ENCODE assay signal across 8 cellular contexts in genomic region chr16:58518083-58518979, GRCh38.
A peak's percentile ranks its signal among the peaks of the same experiment; 100 is the strongest.
DNase-seq lines count a peak whose midpoint lies in the region; ATAC-seq and TF ChIP-seq lines count a peak whose summit lies in the region.

No MANE protein-coding gene starts in this region.

- no peaks in the 10 kb centered on the region for H3K9me3 Mint-ChIP-seq in activated T-cell treated with anti-CD3 and anti-CD28 coated beads, Interleukin-2, amount 50 U/mL, for 24 hours
- no peaks in the 10 kb centered on the region for H3K9me3 Mint-ChIP-seq in nephron progenitor cell

- H3K4me1 Mint-ChIP-seq in activated T-cell treated with anti-CD3 and anti-CD28 coated beads, Interleukin-2, amount 50 U/mL, for 24 hours (ENCODE audit: low read depth): peaks cover 47% of the 10 kb centered on the region
- peaks cover 24% of the 10 kb centered on the region for H3K4me1 Mint-ChIP-seq in nephron progenitor cell

- peak overlapping the region; percentile 79 for H3K27ac Mint-ChIP-seq in activated T-cell treated with anti-CD3 and anti-CD28 coated beads, Interleukin-2, amount 50 U/mL, for 24 hours
- H3K27ac Mint-ChIP-seq in nephron progenitor cell: peak overlapping the region; percentile 55

- ATAC-seq in GM21825 (IDR thresholded peaks at IDR 0.05; ENCODE audit: unreplicated experiment): peak; percentile 36
- ATAC-seq in HG03571 (IDR thresholded peaks at IDR 0.05; ENCODE audit: unreplicated experiment): peak; percentile 39

- peaks cover 84% of the 10 kb centered on the region for H3K36me3 Mint-ChIP-seq in activated T-cell treated with anti-CD3 and anti-CD28 coated beads, Interleukin-2, amount 50 U/mL, for 24 hours (ENCODE audit: low read depth)
- H3K36me3 Mint-ChIP-seq in nephron progenitor cell (ENCODE audit: low read depth): peaks cover 36% of the 10 kb centered on the region

- H3K4me3 Mint-ChIP-seq in activated T-cell treated with anti-CD3 and anti-CD28 coated beads, Interleukin-2, amount 50 U/mL, for 24 hours: no peak overlapping the region
- no peak overlapping the region for H3K4me3 Mint-ChIP-seq in nephron progenitor cell

- no peak overlapping the region for H3K27ac ChIP-seq in substantia nigra (ENCODE audit: low read depth, low read length, poor library complexity, severe bottlenecking)

- H3K27me3 Mint-ChIP-seq in activated T-cell treated with anti-CD3 and anti-CD28 coated beads, Interleukin-2, amount 50 U/mL, for 24 hours: no peaks in the 10 kb centered on the region
- no peaks in the 10 kb centered on the region for H3K27me3 Mint-ChIP-seq in nephron progenitor cell (ENCODE audit: low read depth, poor library complexity)

- DNase-seq in activated T-cell treated with anti-CD3 and anti-CD28 coated beads, Interleukin-2, amount 50 U/mL, for 24 hours: no peak
- DNase-seq in activated T-cell treated with anti-CD3 and anti-CD28 coated beads for 4 hours: no peak
- no peak for DNase-seq in nephron progenitor cell
- DNase-seq in substantia nigra (lab: John Stamatoyannopoulos, UW): no peak
- no peak for DNase-seq in foreskin melanocyte
- DNase-seq in anterior cingulate cortex (lab: John Stamatoyannopoulos, UW): no peak

- TF ChIP-seq CTCF in nephron progenitor cell (IDR thresholded peaks at IDR 0.05): no peak
